ENCODE assay signal across 20 cellular contexts in the genomic region with DNA sequence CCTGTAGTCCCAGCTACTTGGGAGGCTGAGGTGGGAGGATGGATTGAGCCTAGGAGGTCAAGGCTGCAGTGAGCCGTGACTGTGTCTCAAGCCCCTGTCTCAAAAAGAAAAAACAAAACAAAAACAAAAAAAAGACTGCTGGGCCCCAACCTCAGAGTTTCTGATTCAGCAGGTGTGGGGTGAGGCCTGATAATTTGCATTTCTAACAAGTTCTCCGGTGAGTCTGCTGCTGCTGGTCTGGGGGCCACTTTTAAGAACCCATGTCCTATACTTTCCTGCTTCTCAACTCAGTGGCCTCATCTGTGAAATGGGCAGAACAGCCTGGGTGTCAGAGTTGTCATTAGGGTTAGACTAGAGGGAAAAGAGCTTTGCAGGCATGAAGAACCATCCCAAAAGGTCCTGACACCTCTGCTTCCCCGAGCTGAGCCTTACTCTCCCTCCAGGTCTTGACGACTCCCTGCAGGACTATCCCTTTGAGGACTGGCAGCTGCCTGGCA. TPM values are rescaled to one million over a fixed set of nuclear protein-coding genes. Genes with fewer than 3 reads are reported as not detected.
DNase-seq lines count a peak whose midpoint lies in the region; FAIRE-seq and TF ChIP-seq lines count a peak whose summit lies in the region.
"Had no signal": no experiment of that assay in that cellular context is flagged by ENCODE, and none has a peak within 500 bp of the region (broad histone marks: within the 10 kb centered on the region; RNA-seq: fewer than 3 reads in every experiment).

No MANE protein-coding gene starts in this region.

- no peak overlapping the region for H2AK5ac ChIP-seq in neuronal stem cell (ENCODE audit: low read depth, low read length)

- H3K4me2 ChIP-seq in MM.1S (ENCODE audit: low read depth, low read length) (peak overlapping the region; percentile 63), neuronal stem cell (ENCODE audit: insufficient read depth, low read length, poor library complexity, severe bottlenecking) (no peak overlapping the region)
- H3K4me2 ChIP-seq: GM23338 had no signal

- H2BK5ac ChIP-seq in neuronal stem cell (ENCODE audit: low read length), result peak overlapping the region; percentile 55

- H4K20me1 ChIP-seq in MM.1S (ENCODE audit: insufficient read depth, low read length), result no peaks in the 10 kb centered on the region

- H3K4me3 ChIP-seq in MM.1S (ENCODE audit: low read length), result no peak overlapping the region
- H3K4me3 ChIP-seq in neuronal stem cell (ENCODE audit: low read length in 2 of 2), result no peak overlapping the region
- H3K4me3 ChIP-seq: GM23338 had no signal

- H3K4ac ChIP-seq in neuronal stem cell (ENCODE audit: low read length), result no peak overlapping the region

- no CpG with 5 or more reads among the region's 4 CpGs for WGBS in neuronal stem cell (ENCODE audit: extremely low coverage in 2 of 2, insufficient read length in 2 of 2, insufficient replicate concordance in 1 of 2), 2 donors

- H3K79me1 ChIP-seq in neuronal stem cell (ENCODE audit: low read depth, low read length), result no peaks in the 10 kb centered on the region

- H3K9me2 ChIP-seq in MM.1S (replicated peaks; ENCODE audit: insufficient read depth, low read length), result no peaks in the 10 kb centered on the region

- H3K4me1 ChIP-seq in MM.1S (ENCODE audit: low read length), result peaks cover 14% of the 10 kb centered on the region
- peaks cover 0 to 5% of the 10 kb centered on the region in 2 donors for H3K4me1 ChIP-seq in neuronal stem cell (ENCODE audit: control insufficient read depth in 2 of 2, insufficient read depth in 1 of 2, low read depth in 1 of 2, low read length in 2 of 2)
- H3K4me1 ChIP-seq: BE2C had no signal

- no peak overlapping the region for H3K18ac ChIP-seq in neuronal stem cell (ENCODE audit: low read length)

- no peak for TF ChIP-seq CTCF in MM.1S (IDR thresholded peaks at IDR 0.05; ENCODE audit: low read length)

- H4K8ac ChIP-seq in neuronal stem cell (ENCODE audit: low read depth, low read length), result no peak overlapping the region

- no peak overlapping the region for H3K14ac ChIP-seq in neuronal stem cell (ENCODE audit: low read length)

- H3K27me3 ChIP-seq in MM.1S (replicated peaks; ENCODE audit: insufficient read depth, low read length) (no peaks in the 10 kb centered on the region), neuronal stem cell (ENCODE audit: control insufficient read depth in 3 of 3, insufficient read depth in 3 of 3, low read depth in 1 of 3, low read length in 3 of 3) (no peaks in the 10 kb centered on the region)
- H3K27me3 ChIP-seq: BE2C had no signal

- peak overlapping the region; percentile 77 for H2AFZ ChIP-seq in MM.1S (ENCODE audit: low read length)
- H2AFZ ChIP-seq in neuronal stem cell (ENCODE audit: low read length), result no peak overlapping the region
- H2AFZ ChIP-seq: GM23338 had no signal

- H2BK12ac ChIP-seq in neuronal stem cell (ENCODE audit: low read length), result no peak overlapping the region

- H2BK120ac ChIP-seq in neuronal stem cell (ENCODE audit: low read depth, low read length), result no peak overlapping the region

- peak; percentile 63 for FAIRE-seq in GM18507 (lab: Jason Lieb, UNC)
- FAIRE-seq: A204.1, H54 had no signal

- H3K9me3 ChIP-seq in MM.1S (replicated peaks; ENCODE audit: insufficient read depth, low read length) (no peaks in the 10 kb centered on the region), neuronal stem cell (replicated peaks in 1 of 2; ENCODE audit: control insufficient read depth in 2 of 2, insufficient read depth in 1 of 2, low read depth in 1 of 2, low read length in 2 of 2) (no peaks in the 10 kb centered on the region)
- H3K9me3 ChIP-seq: BE2C had no signal

- H3K9ac ChIP-seq in MM.1S (ENCODE audit: low read length), result peak overlapping the region; percentile 31; the same call in 1 of the 2 replicates
- no peak overlapping the region for H3K9ac ChIP-seq in neuronal stem cell (ENCODE audit: low read depth, low read length, poor library complexity)

- no peaks in the 10 kb centered on the region for H3F3A ChIP-seq in MM.1S (ENCODE audit: insufficient read depth, low read length)

- H4K91ac ChIP-seq in neuronal stem cell (ENCODE audit: low read depth, low read length, poor library complexity), result no peak overlapping the region

- H3K36me3 ChIP-seq in MM.1S (replicated peaks; ENCODE audit: insufficient read depth, low read length), result no peaks in the 10 kb centered on the region
- H3K36me3 ChIP-seq in neuronal stem cell (replicated peaks in 1 of 2; ENCODE audit: control insufficient read depth in 2 of 2, insufficient read depth in 2 of 2, low read length in 2 of 2), result no peaks in the 10 kb centered on the region
- H3K36me3 ChIP-seq: BE2C had no signal

- no peak for DNase-seq in GM18507 (ENCODE audit: extremely low spot score, insufficient read length, low read depth)
- no peak for DNase-seq in MM.1S
- DNase-seq in neuronal stem cell (ENCODE audit: low spot score), result no peak
- DNase-seq in ecto neural progenitor cell (ENCODE audit: low spot score), result no peak
- DNase-seq in NCI-H2107 treated with DMSO at 0.1 percent for 48 hours (lab: John Stamatoyannopoulos, UW; ENCODE audit: unreplicated experiment), result no peak
- DNase-seq in NCI-H2196 (lab: John Stamatoyannopoulos, UW; ENCODE audit: unreplicated experiment), result no peak
- DNase-seq: ACHN; BE2C; C1 segment of cervical spinal cord; CD4-positive, CD25-positive, alpha-beta regulatory T cell; CD8-positive, alpha-beta memory T cell; COR-L47; DMS 273 treated with DMSO at 0.1 percent for 48 hours; DMS53; DND-41; EL; HCEC 1CT had no signal

- H3K79me2 ChIP-seq in MM.1S (ENCODE audit: low read length), result peaks cover 10% of the 10 kb centered on the region

- no peak overlapping the region for H3K23ac ChIP-seq in neuronal stem cell (ENCODE audit: low read depth, low read length, poor library complexity)

- no peak overlapping the region for H2BK15ac ChIP-seq in neuronal stem cell (ENCODE audit: low read length)

- peak overlapping the region; percentile 29; the same call in 1 of the 2 replicates for H3K27ac ChIP-seq in MM.1S (ENCODE audit: low read length)
- no peak overlapping the region for H3K27ac ChIP-seq in neuronal stem cell (replicated peaks; ENCODE audit: low read length)

RNA-seq across cellular contexts. Expression of gene CNKSR1, which starts 2.8 kb away (rescaled TPM):
- 6.9 TPM for polyA plus RNA-seq in neuronal stem cell (2013, experiment 1 of 2)
- 6.8 TPM for polyA plus RNA-seq in neuronal stem cell (2013, experiment 2 of 2)
- polyA plus RNA-seq: CD8-positive, alpha-beta memory T cell had no signal

RNA-seq across cellular contexts. Expression of gene ZNF593OS, which starts 8.4 kb away (rescaled TPM):
- polyA plus RNA-seq in neuronal stem cell (2013, experiment 1 of 2), result 0.74 TPM
- polyA plus RNA-seq in neuronal stem cell (2013, experiment 2 of 2), result 0.66 TPM

RNA-seq across cellular contexts. Expression of gene CATSPER4, which starts 10.3 kb away (rescaled TPM):
- polyA plus RNA-seq in neuronal stem cell (2013, experiment 1 of 2), result 0.36 TPM
- 0.26 TPM for polyA plus RNA-seq in neuronal stem cell (2013, experiment 2 of 2)
- polyA plus RNA-seq: CD4-positive, CD25-positive, alpha-beta regulatory T cell; CD8-positive, alpha-beta memory T cell had no signal

RNA-seq across cellular contexts. Expression of gene ZNF593, which starts 10.3 kb away (rescaled TPM):
- polyA plus RNA-seq in neuronal stem cell (2013, experiment 1 of 2), result 29.0 TPM
- polyA plus RNA-seq in neuronal stem cell (2013, experiment 2 of 2), result 28.3 TPM

RNA-seq across cellular contexts. Expression of gene C1orf232, which starts 11.3 kb away (rescaled TPM):
- polyA plus RNA-seq in neuronal stem cell (2013, experiment 1 of 2), result 0.13 TPM
- not detected for polyA plus RNA-seq in neuronal stem cell (2013, experiment 2 of 2)
- polyA plus RNA-seq: CD4-positive, CD25-positive, alpha-beta regulatory T cell; CD8-positive, alpha-beta memory T cell; GM23338 had no signal
